ENCODE assay signal across 1 cellular context in genomic region chr2:74571058-74571457, GRCh38.
TF ChIP-seq lines count a peak whose summit lies in the region.

No MANE protein-coding gene starts in this region.

TF ChIP-seq in SK-N-SH, 30 proteins besides CTCF, POLR2A, EP300 and RAD21 (continued from another document):
- TF ChIP-seq, protein P1, sequence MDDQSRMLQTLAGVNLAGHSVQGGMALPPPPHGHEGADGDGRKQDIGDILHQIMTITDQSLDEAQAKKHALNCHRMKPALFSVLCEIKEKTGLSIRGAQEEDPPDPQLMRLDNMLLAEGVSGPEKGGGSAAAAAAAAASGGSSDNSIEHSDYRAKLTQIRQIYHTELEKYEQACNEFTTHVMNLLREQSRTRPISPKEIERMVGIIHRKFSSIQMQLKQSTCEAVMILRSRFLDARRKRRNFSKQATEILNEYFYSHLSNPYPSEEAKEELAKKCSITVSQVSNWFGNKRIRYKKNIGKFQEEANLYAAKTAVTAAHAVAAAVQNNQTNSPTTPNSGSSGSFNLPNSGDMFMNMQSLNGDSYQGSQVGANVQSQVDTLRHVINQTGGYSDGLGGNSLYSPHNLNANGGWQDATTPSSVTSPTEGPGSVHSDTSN (IDR thresholded peaks at IDR 0.05), result no peak
- no peak for TF ChIP-seq USF1 (IDR thresholded peaks at IDR 0.05; ENCODE audit: borderline replicate concordance, low read depth)
- no peak for TF ChIP-seq JUND (IDR thresholded peaks at IDR 0.05)
